Comparison of ENCODE assay signal across 8 cellular contexts in genomic region chr9:135315572-135315971, GRCh38.
"Had no signal": no experiment of that assay in that cellular context is flagged by ENCODE, and none has a peak within 500 bp of the region (broad histone marks: within the 10 kb centered on the region; RNA-seq: fewer than 3 reads in every experiment).

No MANE protein-coding gene starts in this region.

- DNase-seq: GM23248, GOT3, H7, HFFc6 had no signal

- H3K4me3 ChIP-seq: GM23248, HAP-1 had no signal

- H3K9me3 ChIP-seq: HAP-1 had no signal

- H3K4me1 ChIP-seq: HAP-1 had no signal

- H3K36me3 ChIP-seq: HAP-1 had no signal

- ATAC-seq: HCT116, HepG2 had no signal

- H3K27ac ChIP-seq: GM23248, HL-60 had no signal
